28 cellular contexts compared by ENCODE assay signal in genomic region chr12:236445-236844, GRCh38. TPM values are rescaled to one million over a fixed set of nuclear protein-coding genes. Genes with fewer than 3 reads are reported as not detected.
"Had no signal": no experiment of that assay in that cellular context is flagged by ENCODE, and none has a peak within 500 bp of the region (broad histone marks: within the 10 kb centered on the region; RNA-seq: fewer than 3 reads in every experiment).

No MANE protein-coding gene starts in this region.

- H3K9me3 ChIP-seq: body of pancreas had no signal

- H3K36me3 ChIP-seq: ascending aorta had no signal

- H3K27me3 ChIP-seq: ascending aorta, body of pancreas had no signal

- ATAC-seq: activated naive CD4-positive, alpha-beta T cell treated with anti-CD3 and anti-CD28 coated beads, Interleukin-2, amount 50 U/mL, for 72 hours; activated naive CD8-positive, alpha-beta T cell treated with anti-CD3 and anti-CD28 coated beads, Interleukin-2, amount 50 U/mL, for 24 hours; activated T-cell treated with anti-CD3 and anti-CD28 coated beads, Interleukin-2, amount 50 U/mL, for 4 hours; body of pancreas; Panc1; Right ventricle myocardium inferior; T-cell had no signal

- H3K4me1 ChIP-seq: ascending aorta, body of pancreas had no signal

- H3K27ac ChIP-seq: ascending aorta, body of pancreas, SK-N-MC had no signal

- H3K27ac Mint-ChIP-seq: activated B cell treated with CpG ODN at 0.5 μM for 24 hours; activated CD4-positive, alpha-beta memory T cell treated with anti-CD3 and anti-CD28 coated beads for 36 hours; activated CD4-positive, alpha-beta T cell treated with anti-CD3 and anti-CD28 coated beads, Interleukin-2, amount 10 ng/mL, durations not matched to agents 24 days and 14 days; activated naive CD4-positive, alpha-beta T cell treated with anti-CD3 and anti-CD28 coated beads, Interleukin-2, amount 50 U/mL, for 72 hours; activated naive CD8-positive, alpha-beta T cell treated with anti-CD3 and anti-CD28 coated beads, Interleukin-2, amount 50 U/mL, for 24 hours; T-cell had no signal

- H3K4me3 ChIP-seq: ascending aorta, body of pancreas, SK-N-MC had no signal

- H3K4me3 Mint-ChIP-seq: activated B cell treated with CpG ODN at 0.5 μM for 24 hours; activated CD4-positive, alpha-beta memory T cell treated with anti-CD3 and anti-CD28 coated beads for 36 hours; activated CD4-positive, alpha-beta T cell treated with anti-CD3 and anti-CD28 coated beads, Interleukin-2, amount 10 ng/mL, durations not matched to agents 24 days and 14 days; activated naive CD8-positive, alpha-beta T cell treated with anti-CD3 and anti-CD28 coated beads, Interleukin-2, amount 50 U/mL, for 24 hours; activated T-cell treated with anti-CD3 and anti-CD28 coated beads, Interleukin-2, amount 50 U/mL, for 4 hours; T-cell had no signal

- DNase-seq: activated B cell treated with CpG ODN at 0.5 μM for 24 hours; activated CD4-positive, alpha-beta memory T cell treated with anti-CD3 and anti-CD28 coated beads for 36 hours; activated CD4-positive, alpha-beta T cell treated with anti-CD3 and anti-CD28 coated beads for 1 hour; activated CD4-positive, alpha-beta T cell treated with anti-CD3 and anti-CD28 coated beads, Interleukin-2, amount 10 ng/mL, durations not matched to agents 24 days and 14 days; activated naive CD4-positive, alpha-beta T cell treated with Interleukin-2 at 50 U/mL for 16 hours; activated naive CD8-positive, alpha-beta T cell treated with anti-CD3 and anti-CD28 coated beads, Interleukin-2, amount 50 U/mL, for 24 hours; activated T-cell treated with anti-CD3 and anti-CD28 coated beads, Interleukin-2, amount 50 U/mL, for 4 hours; amniotic stem cell; body of pancreas; MM.1S; NCI-H1105; NCI-H1436; NCI-H1694 treated with DMSO at 0.1 percent for 48 hours; NCI-H2029 treated with DMSO at 0.1 percent for 48 hours; NCI-H510A treated with DMSO at 0.1 percent for 48 hours; NCI-H69; NK-92 treated with Interleukin-12 subunit alpha and Interleukin-12 subunit beta, amount 100 ng/mL, for 24 hours; OCI-M1; RPMI8226; T-cell; T-helper 2 cell; T1000 had no signal

- H3K27me3 Mint-ChIP-seq: activated CD4-positive, alpha-beta T cell treated with anti-CD3 and anti-CD28 coated beads, Interleukin-2, amount 10 ng/mL, durations not matched to agents 24 days and 14 days; activated naive CD8-positive, alpha-beta T cell treated with anti-CD3 and anti-CD28 coated beads, Interleukin-2, amount 50 U/mL, for 24 hours had no signal

- H3K4me1 Mint-ChIP-seq: activated B cell treated with CpG ODN at 0.5 μM for 24 hours; activated CD4-positive, alpha-beta T cell treated with anti-CD3 and anti-CD28 coated beads, Interleukin-2, amount 10 ng/mL, durations not matched to agents 24 days and 14 days; activated naive CD8-positive, alpha-beta T cell treated with anti-CD3 and anti-CD28 coated beads, Interleukin-2, amount 50 U/mL, for 24 hours; T-cell had no signal

RNA-seq across cellular contexts. Expression of gene SLC6A12, which starts 22.5 kb away (rescaled TPM):
- total RNA-seq: activated B cell treated with CpG ODN at 0.5 μM for 24 hours; activated CD4-positive, alpha-beta T cell treated with anti-CD3 and anti-CD28 coated beads, Interleukin-2, amount 10 ng/mL, durations not matched to agents 24 days and 14 days; activated naive CD4-positive, alpha-beta T cell treated with anti-CD3 and anti-CD28 coated beads, Interleukin-2, amount 50 U/mL, for 72 hours; bronchial epithelial cell had no signal

RNA-seq across cellular contexts. Expression of gene SLC6A13, which starts 26.2 kb away (rescaled TPM):
- total RNA-seq: activated CD4-positive, alpha-beta T cell treated with anti-CD3 and anti-CD28 coated beads, Interleukin-2, amount 10 ng/mL, durations not matched to agents 24 days and 14 days; activated naive CD4-positive, alpha-beta T cell treated with anti-CD3 and anti-CD28 coated beads, Interleukin-2, amount 50 U/mL, for 72 hours; ascending aorta; body of pancreas had no signal
